In genomic region chr4:1792832-1793495, GRCh38 we compare ENCODE assay signal across 1 cellular context.
TF ChIP-seq lines count a peak whose summit lies in the region.

Gene FGFR3 (plus strand): TSS chr4:1793293. CDS start chr4:1793935, 642 bp downstream.

TF ChIP-seq in WTC11, 78 proteins besides CTCF, POLR2A, EP300 and RAD21 (continued from another document):
- TF ChIP-seq ZMAT4 (CRISPR knock-in tag; IDR thresholded peaks at IDR 0.05), result 0 out of 2 replicates have a peak, but pooled peaks have one; percentile 11
- peak; percentile 22; the same call in 1 of the 2 replicates for TF ChIP-seq ZBTB43 (CRISPR knock-in tag; IDR thresholded peaks at IDR 0.05)
TF ChIP-seq in WTC11: peak in this region for 7.
